Comparison of ENCODE assay signal across 1 cellular context in the genomic region with DNA sequence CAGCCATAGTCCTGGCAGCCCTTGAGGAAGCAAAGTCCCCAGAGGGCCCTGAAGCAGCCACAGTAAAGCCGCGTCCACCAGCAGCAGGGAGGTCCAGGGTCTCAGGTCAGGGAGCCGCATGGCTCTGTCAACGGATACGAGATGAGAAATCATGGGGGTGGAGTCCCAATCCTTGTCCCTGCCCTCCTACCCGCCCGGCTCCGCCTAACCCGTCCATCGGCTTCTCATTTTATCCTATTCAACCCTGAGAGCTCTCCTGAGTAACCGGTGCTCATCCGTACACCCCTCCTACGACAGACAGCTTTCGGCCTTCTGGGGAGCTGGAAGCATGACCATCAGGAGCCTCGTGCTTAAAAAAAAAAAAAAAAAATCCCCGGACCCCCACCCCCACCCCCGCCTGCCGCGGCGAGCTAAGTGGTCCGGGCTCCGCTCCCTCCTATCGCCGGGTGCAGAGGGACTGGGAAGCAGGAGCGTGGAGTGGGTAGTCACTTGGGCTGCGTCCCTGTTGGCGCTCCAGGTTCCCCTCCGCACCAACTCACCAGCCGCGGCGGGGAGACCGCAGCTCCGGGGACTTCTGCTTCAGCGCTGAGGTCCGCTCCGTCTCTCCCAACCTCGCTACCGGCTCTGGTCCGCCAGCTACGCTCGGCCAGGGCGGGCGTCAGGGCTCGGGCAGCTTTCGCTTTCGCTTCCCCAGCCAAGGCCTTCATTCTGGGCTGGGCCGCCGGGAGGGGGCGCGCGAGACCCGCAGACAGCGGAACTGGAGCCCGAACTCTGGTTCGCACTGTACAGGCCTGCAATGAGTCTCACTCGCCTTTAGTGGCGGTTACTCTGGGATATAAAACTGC.
A peak's percentile ranks its signal among the peaks of the same experiment; 100 is the strongest.
TF ChIP-seq lines count a peak whose summit lies in the region.

TSS of gene TAP2 (minus strand) at position 626 of the 845 bp plus-strand sequence. CDS start at position 120, 506 bp downstream.

TF ChIP-seq in HepG2, 621 proteins besides CTCF, POLR2A, EP300 and RAD21 (continued from another document and continues in another):
- TF ChIP-seq NPAS2 (CRISPR knock-in tag; IDR thresholded peaks at IDR 0.05; ENCODE audit: borderline replicate concordance) (no peak), ZNF776 (CRISPR knock-in tag; IDR thresholded peaks at IDR 0.05) (peak; percentile 85), ZMAT5 (CRISPR knock-in tag; IDR thresholded peaks at IDR 0.05; ENCODE audit: borderline replicate concordance, low read depth) (no peak), KDM1A (CRISPR knock-in tag; IDR thresholded peaks at IDR 0.05) (peak; percentile 25; the same call in 1 of the 2 replicates), U2AF2 (IDR thresholded peaks at IDR 0.05; ENCODE audit: low read depth, low read length) (no peak), DNMT1 (CRISPR knock-in tag; IDR thresholded peaks at IDR 0.05) (no peak; the same call in 1 of the 2 replicates), PHF21A (CRISPR knock-in tag; IDR thresholded peaks at IDR 0.05) (peak; percentile 71), PRDM4 (CRISPR knock-in tag; IDR thresholded peaks at IDR 0.05; ENCODE audit: borderline replicate concordance) (0 out of 2 replicates have a peak, but pooled peaks have one; percentile 69), ZSCAN22 (CRISPR knock-in tag; IDR thresholded peaks at IDR 0.05) (no peak), HNRNPK (IDR thresholded peaks at IDR 0.05; ENCODE audit: low read depth, low read length, poor library complexity, severe bottlenecking) (no peak), KLF12 (CRISPR knock-in tag; IDR thresholded peaks at IDR 0.05; ENCODE audit: borderline replicate concordance) (peak; percentile 96), FOXK2 (IDR thresholded peaks at IDR 0.05) (no peak), RARA (CRISPR knock-in tag; IDR thresholded peaks at IDR 0.05) (peak; percentile 49; the same call in 1 of the 2 replicates), SOX6 (IDR thresholded peaks at IDR 0.05) (no peak), SOX6 (CRISPR knock-in tag; IDR thresholded peaks at IDR 0.05) (peak; percentile 73), TAF1 (CRISPR knock-in tag; IDR thresholded peaks at IDR 0.05) (peak; percentile 40), ZNF235 (CRISPR knock-in tag; IDR thresholded peaks at IDR 0.05; ENCODE audit: borderline replicate concordance) (0 out of 2 replicates have a peak, but pooled peaks have one; percentile 58), GATAD1 (CRISPR knock-in tag; IDR thresholded peaks at IDR 0.05) (peak; percentile 75), ZNF747 (CRISPR knock-in tag; IDR thresholded peaks at IDR 0.05; ENCODE audit: borderline replicate concordance) (peak; percentile 23; the same call in 1 of the 2 replicates), PRMT3 (CRISPR knock-in tag; IDR thresholded peaks at IDR 0.05; ENCODE audit: borderline replicate concordance, low read depth) (no peak), GABPB1 (CRISPR knock-in tag; IDR thresholded peaks at IDR 0.05) (peak; percentile 84), ZSCAN21 (CRISPR knock-in tag; IDR thresholded peaks at IDR 0.05; ENCODE audit: borderline replicate concordance) (no peak; the same call in 1 of the 2 replicates), BHLHE40 (IDR thresholded peaks at IDR 0.05; ENCODE audit: low read length) (no peak), TEAD3 (CRISPR knock-in tag; optimal IDR thresholded peaks at IDR 0.05; ENCODE audit: borderline replicate concordance) (peak; percentile 64), MYC (CRISPR knock-in tag; IDR thresholded peaks at IDR 0.05; ENCODE audit: borderline replicate concordance) (peak; percentile 68; the same call in 1 of the 2 replicates), HNF4A (CRISPR knock-in tag; IDR thresholded peaks at IDR 0.05) (peak; percentile 61), ZNF790 (CRISPR knock-in tag; IDR thresholded peaks at IDR 0.05; ENCODE audit: borderline replicate concordance) (no peak), ZNF225 (CRISPR knock-in tag; IDR thresholded peaks at IDR 0.05) (peak; percentile 69), ZNF746 (CRISPR knock-in tag; IDR thresholded peaks at IDR 0.05) (peak; percentile 24; the same call in 1 of the 2 replicates), USF2 (IDR thresholded peaks at IDR 0.05; ENCODE audit: low read depth, low read length) (no peak), USF2 (CRISPR knock-in tag; IDR thresholded peaks at IDR 0.05; ENCODE audit: borderline replicate concordance) (no peak), KLF6 (CRISPR knock-in tag; IDR thresholded peaks at IDR 0.05) (0 out of 2 replicates have a peak, but pooled peaks have one; percentile 67), ZNF180 (CRISPR knock-in tag; IDR thresholded peaks at IDR 0.05; ENCODE audit: borderline replicate concordance, low read depth) (no peak), TCF7 (IDR thresholded peaks at IDR 0.05; ENCODE audit: low read depth) (no peak)
- TF ChIP-seq, protein P1, sequence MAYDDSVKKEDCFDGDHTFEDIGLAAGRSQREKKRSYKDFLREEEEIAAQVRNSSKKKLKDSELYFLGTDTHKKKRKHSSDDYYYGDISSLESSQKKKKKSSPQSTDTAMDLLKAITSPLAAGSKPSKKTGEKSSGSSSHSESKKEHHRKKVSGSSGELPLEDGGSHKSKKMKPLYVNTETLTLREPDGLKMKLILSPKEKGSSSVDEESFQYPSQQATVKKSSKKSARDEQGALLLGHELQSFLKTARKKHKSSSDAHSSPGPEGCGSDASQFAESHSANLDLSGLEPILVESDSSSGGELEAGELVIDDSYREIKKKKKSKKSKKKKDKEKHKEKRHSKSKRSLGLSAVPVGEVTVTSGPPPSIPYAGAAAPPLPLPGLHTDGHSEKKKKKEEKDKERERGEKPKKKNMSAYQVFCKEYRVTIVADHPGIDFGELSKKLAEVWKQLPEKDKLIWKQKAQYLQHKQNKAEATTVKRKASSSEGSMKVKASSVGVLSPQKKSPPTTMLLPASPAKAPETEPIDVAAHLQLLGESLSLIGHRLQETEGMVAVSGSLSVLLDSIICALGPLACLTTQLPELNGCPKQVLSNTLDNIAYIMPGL (CRISPR knock-in tag; IDR thresholded peaks at IDR 0.05; ENCODE audit: borderline replicate concordance in 1 of 2, low read depth in 1 of 2): peak; percentile 99 to 100
- TF ChIP-seq, protein P2, sequence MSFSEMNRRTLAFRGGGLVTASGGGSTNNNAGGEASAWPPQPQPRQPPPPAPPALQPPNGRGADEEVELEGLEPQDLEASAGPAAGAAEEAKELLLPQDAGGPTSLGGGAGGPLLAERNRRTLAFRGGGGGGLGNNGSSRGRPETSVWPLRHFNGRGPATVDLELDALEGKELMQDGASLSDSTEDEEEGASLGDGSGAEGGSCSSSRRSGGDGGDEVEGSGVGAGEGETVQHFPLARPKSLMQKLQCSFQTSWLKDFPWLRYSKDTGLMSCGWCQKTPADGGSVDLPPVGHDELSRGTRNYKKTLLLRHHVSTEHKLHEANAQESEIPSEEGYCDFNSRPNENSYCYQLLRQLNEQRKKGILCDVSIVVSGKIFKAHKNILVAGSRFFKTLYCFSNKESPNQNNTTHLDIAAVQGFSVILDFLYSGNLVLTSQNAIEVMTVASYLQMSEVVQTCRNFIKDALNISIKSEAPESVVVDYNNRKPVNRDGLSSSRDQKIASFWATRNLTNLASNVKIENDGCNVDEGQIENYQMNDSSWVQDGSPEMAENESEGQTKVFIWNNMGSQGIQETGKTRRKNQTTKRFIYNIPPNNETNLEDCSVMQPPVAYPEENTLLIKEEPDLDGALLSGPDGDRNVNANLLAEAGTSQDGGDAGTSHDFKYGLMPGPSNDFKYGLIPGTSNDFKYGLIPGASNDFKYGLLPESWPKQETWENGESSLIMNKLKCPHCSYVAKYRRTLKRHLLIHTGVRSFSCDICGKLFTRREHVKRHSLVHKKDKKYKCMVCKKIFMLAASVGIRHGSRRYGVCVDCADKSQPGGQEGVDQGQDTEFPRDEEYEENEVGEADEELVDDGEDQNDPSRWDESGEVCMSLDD (CRISPR knock-in tag; IDR thresholded peaks at IDR 0.05; ENCODE audit: borderline replicate concordance): peak; percentile 75; the same call in 1 of the 2 replicates
- TF ChIP-seq, protein P3, sequence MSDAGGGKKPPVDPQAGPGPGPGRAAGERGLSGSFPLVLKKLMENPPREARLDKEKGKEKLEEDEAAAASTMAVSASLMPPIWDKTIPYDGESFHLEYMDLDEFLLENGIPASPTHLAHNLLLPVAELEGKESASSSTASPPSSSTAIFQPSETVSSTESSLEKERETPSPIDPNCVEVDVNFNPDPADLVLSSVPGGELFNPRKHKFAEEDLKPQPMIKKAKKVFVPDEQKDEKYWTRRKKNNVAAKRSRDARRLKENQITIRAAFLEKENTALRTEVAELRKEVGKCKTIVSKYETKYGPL (CRISPR knock-in tag; IDR thresholded peaks at IDR 0.05): 0 out of 2 replicates have a peak, but pooled peaks have one; percentile 68
- TF ChIP-seq, protein P4, sequence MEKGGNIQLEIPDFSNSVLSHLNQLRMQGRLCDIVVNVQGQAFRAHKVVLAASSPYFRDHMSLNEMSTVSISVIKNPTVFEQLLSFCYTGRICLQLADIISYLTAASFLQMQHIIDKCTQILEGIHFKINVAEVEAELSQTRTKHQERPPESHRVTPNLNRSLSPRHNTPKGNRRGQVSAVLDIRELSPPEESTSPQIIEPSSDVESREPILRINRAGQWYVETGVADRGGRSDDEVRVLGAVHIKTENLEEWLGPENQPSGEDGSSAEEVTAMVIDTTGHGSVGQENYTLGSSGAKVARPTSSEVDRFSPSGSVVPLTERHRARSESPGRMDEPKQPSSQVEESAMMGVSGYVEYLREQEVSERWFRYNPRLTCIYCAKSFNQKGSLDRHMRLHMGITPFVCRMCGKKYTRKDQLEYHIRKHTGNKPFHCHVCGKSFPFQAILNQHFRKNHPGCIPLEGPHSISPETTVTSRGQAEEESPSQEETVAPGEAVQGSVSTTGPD (CRISPR knock-in tag; IDR thresholded peaks at IDR 0.05): no peak
- TF ChIP-seq, protein P5, sequence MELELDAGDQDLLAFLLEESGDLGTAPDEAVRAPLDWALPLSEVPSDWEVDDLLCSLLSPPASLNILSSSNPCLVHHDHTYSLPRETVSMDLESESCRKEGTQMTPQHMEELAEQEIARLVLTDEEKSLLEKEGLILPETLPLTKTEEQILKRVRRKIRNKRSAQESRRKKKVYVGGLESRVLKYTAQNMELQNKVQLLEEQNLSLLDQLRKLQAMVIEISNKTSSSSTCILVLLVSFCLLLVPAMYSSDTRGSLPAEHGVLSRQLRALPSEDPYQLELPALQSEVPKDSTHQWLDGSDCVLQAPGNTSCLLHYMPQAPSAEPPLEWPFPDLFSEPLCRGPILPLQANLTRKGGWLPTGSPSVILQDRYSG (CRISPR knock-in tag; IDR thresholded peaks at IDR 0.05): peak; percentile 39; the same call in 1 of the 2 replicates
- TF ChIP-seq, protein P6, sequence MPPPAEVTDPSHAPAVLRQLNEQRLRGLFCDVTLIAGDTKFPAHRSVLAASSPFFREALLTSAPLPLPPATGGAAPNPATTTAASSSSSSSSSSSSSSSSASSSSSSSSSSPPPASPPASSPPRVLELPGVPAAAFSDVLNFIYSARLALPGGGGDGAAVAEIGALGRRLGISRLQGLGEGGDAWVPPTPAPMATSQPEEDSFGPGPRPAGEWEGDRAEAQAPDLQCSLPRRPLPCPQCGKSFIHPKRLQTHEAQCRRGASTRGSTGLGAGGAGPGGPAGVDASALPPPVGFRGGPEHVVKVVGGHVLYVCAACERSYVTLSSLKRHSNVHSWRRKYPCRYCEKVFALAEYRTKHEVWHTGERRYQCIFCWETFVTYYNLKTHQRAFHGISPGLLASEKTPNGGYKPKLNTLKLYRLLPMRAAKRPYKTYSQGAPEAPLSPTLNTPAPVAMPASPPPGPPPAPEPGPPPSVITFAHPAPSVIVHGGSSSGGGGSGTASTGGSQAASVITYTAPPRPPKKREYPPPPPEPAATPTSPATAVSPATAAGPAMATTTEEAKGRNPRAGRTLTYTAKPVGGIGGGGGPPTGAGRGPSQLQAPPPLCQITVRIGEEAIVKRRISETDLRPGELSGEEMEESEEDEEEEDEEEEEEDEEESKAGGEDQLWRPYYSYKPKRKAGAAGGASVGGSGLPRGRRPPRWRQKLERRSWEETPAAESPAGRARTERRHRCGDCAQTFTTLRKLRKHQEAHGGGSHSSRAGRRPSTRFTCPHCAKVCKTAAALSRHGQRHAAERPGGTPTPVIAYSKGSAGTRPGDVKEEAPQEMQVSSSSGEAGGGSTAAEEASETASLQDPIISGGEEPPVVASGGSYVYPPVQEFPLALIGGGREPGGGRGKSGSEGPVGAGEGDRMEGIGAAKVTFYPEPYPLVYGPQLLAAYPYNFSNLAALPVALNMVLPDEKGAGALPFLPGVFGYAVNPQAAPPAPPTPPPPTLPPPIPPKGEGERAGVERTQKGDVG (CRISPR knock-in tag; IDR thresholded peaks at IDR 0.05; ENCODE audit: borderline replicate concordance): peak; percentile 90; the same call in 1 of the 2 replicates
- TF ChIP-seq, protein P7, sequence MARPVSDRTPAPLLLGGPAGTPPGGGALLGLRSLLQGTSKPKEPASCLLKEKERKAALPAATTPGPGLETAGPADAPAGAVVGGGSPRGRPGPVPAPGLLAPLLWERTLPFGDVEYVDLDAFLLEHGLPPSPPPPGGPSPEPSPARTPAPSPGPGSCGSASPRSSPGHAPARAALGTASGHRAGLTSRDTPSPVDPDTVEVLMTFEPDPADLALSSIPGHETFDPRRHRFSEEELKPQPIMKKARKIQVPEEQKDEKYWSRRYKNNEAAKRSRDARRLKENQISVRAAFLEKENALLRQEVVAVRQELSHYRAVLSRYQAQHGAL (CRISPR knock-in tag; IDR thresholded peaks at IDR 0.05; ENCODE audit: not compliant biosample characterization): peak; percentile 68
